ENCODE assay signal across 8 cellular contexts in the genomic region with DNA sequence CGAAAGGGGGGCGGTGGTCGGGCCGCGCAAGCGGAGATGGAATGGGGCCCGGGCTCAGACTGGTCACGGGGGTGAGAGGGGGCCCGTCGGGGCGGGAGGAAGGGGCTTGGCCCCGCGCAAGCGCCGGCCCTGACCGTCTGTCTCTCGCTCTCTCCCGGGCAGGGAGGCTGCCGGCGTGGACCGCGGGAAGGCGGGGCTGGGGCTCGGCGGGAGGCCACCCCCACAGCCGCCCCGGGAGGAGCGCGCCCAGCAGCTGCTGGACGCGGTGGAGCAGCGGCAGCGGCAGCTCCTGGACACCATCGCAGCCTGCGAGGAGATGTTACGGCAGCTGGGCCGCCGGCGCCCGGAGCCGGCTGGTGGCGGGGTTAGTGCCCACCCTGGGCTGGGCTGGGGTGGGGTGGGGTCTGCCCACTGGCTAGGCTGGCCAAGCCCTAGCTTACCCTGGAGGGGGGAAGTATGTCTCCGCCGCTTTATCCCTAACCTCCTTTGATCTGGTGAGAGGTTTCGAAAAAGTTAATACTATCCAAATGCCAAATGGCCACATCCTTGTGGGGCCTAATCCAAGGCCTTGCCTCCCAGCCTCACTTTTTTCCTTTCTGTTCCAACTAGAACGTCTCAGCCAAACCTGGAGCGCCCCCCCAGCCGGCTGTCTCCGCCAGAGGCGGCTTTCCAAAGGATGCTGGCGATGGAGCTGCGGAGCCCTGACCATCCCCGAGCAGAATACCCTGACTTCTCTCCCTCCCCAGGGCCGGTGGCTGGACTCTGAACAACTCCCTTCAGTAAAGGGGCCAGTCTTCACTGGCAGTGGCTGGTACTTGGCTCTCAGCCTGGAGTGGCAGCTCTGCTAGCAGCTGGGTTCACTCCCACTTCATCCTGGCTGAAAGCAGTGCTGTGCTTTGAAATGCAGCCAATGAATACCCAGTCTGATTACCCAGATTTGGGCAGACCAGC. TPM values are rescaled to one million over a fixed set of nuclear protein-coding genes. Genes with fewer than 3 reads are reported as not detected.
A peak's percentile ranks its signal among the peaks of the same experiment; 100 is the strongest.
DNase-seq lines count a peak whose midpoint lies in the region; ATAC-seq and TF ChIP-seq lines count a peak whose summit lies in the region.

No MANE protein-coding gene starts in this region.

- peaks cover 15% of the 10 kb centered on the region for H3K36me3 Mint-ChIP-seq in osteocyte (ENCODE audit: unreplicated experiment)

- peaks cover 36% of the 10 kb centered on the region for H3K79me2 ChIP-seq in OCI-LY3 (ENCODE audit: low read length)

- peaks cover 32% of the 10 kb centered on the region for H3K4me1 Mint-ChIP-seq in osteocyte (ENCODE audit: unreplicated experiment)

- H3K27ac Mint-ChIP-seq in osteocyte (ENCODE audit: unreplicated experiment), result peak overlapping the region; percentile 97

- H3K36me3 ChIP-seq in OCI-LY3 (replicated peaks; ENCODE audit: low read depth, low read length), result peaks cover 22% of the 10 kb centered on the region
- peaks cover 0 to 41% (median 31%) of the 10 kb centered on the region in 9 donors for H3K36me3 ChIP-seq in heart left ventricle

- peak overlapping the region; percentile 80 for H3K4me2 ChIP-seq in OCI-LY3 (ENCODE audit: low read length)

- no peaks in the 10 kb centered on the region for H3K27me3 Mint-ChIP-seq in osteocyte (ENCODE audit: unreplicated experiment)

- TF ChIP-seq CTCF in OCI-LY3 (IDR thresholded peaks at IDR 0.05; ENCODE audit: low read depth, low read length), result no peak
- TF ChIP-seq CTCF in heart left ventricle (IDR thresholded peaks at IDR 0.05), result no peak
- no peak for TF ChIP-seq CTCF in osteocyte (IDR thresholded peaks at IDR 0.05)

- no peaks in the 10 kb centered on the region for H3K9me3 Mint-ChIP-seq in osteocyte (ENCODE audit: unreplicated experiment)

- ATAC-seq in GM19463 (IDR thresholded peaks at IDR 0.05; ENCODE audit: unreplicated experiment) (peak; percentile 28), HG03520 (IDR thresholded peaks at IDR 0.05; ENCODE audit: unreplicated experiment) (peak; percentile 14), heart left ventricle (peak; percentile 68 to 90 (median 86))

- intact Hi-C loops in heart left ventricle (cut with DNase I), result loop anchor here in 9 of 10 donors (1.0 to 10.0 kb wide), 8 partner anchors 46 to 214 kb away; a partner anchor contains a TSS

- H3K27ac ChIP-seq in OCI-LY3 (ENCODE audit: low read length), result peak overlapping the region; percentile 23; the same call in 1 of the 2 replicates
- peak overlapping the region; percentile 90 to 99 (median 96) for H3K27ac ChIP-seq in heart left ventricle

- no peak overlapping the region for H2AFZ ChIP-seq in OCI-LY3 (ENCODE audit: low read depth, low read length)

- no peaks in the 10 kb centered on the region for H3K9me3 ChIP-seq in OCI-LY3 (ENCODE audit: insufficient read depth, low read length)
- no peaks in the 10 kb centered on the region for H3K9me3 ChIP-seq in heart left ventricle

- peaks cover 13% of the 10 kb centered on the region for H3K4me1 ChIP-seq in OCI-LY3 (ENCODE audit: low read length)
- peaks cover 8 to 41% (median 28%) of the 10 kb centered on the region in 12 donors for H3K4me1 ChIP-seq in heart left ventricle

- H3K4me3 ChIP-seq in OCI-LY3 (ENCODE audit: low read length) (peak overlapping the region; percentile 100), heart left ventricle (peak overlapping the region; percentile 72 to 99 (median 91))

- 1 to 14% (median 2%) methylated on average over 10 to 54 of the region's 54 CpGs for WGBS in heart left ventricle, 4 donors

- TF ChIP-seq POLR2A in heart left ventricle (IDR thresholded peaks at IDR 0.05), result no peak

- H3K4me3 Mint-ChIP-seq in osteocyte (ENCODE audit: unreplicated experiment), result peak overlapping the region; percentile 88

- H3K9ac ChIP-seq in OCI-LY3 (ENCODE audit: low read length), result peak overlapping the region; percentile 90

- H3K27me3 ChIP-seq in OCI-LY3 (ENCODE audit: low read depth, low read length) (no peaks in the 10 kb centered on the region), heart left ventricle (no peaks in the 10 kb centered on the region)

- H4K20me1 ChIP-seq in OCI-LY3 (ENCODE audit: insufficient read depth, low read length), result peaks cover 9% of the 10 kb centered on the region

- DNase-seq in DMS79 (lab: John Stamatoyannopoulos, UW) (peak; percentile 56), amygdala (lab: John Stamatoyannopoulos, UW) (peak in 55 of 56 donors; percentile 34 to 96 (median 85)), heart left ventricle (peak; percentile 72 to 81 (median 76)), osteocyte (ENCODE audit: extremely low spot score, unreplicated experiment) (peak; percentile 94), GF-D8 (lab: John Stamatoyannopoulos, UW) (no peak)

RNA-seq across cellular contexts. Expression of a gene that starts 0.6 kb away (rescaled TPM):
- total RNA-seq in heart left ventricle, result 1 to 10 TPM; 4.0 to 8.9 (median 6.1) TPM
- polyA plus RNA-seq in heart left ventricle, result 10 to 100 TPM in 1 of 2 donors, 1 to 10 TPM in 1; 2.8 to 21.3 TPM
- 12.7 and 14.3 TPM in 2 replicates for total RNA-seq in osteocyte

RNA-seq across cellular contexts. Expression of a gene that starts 1.1 kb away (rescaled TPM):
- total RNA-seq in heart left ventricle, result 10 to 100 TPM; 29.1 to 93.0 (median 44.0) TPM
- 10 to 100 TPM; 37.5 to 60.2 TPM for polyA plus RNA-seq in heart left ventricle
- 55.0 and 57.0 TPM in 2 replicates for total RNA-seq in osteocyte

RNA-seq across cellular contexts. Expression of a gene that starts 15.0 kb away (rescaled TPM):
- total RNA-seq in heart left ventricle (1 to 10 TPM in 5 of 9 donors, under 1 TPM in 4; 0.63 to 2.9 (median 1.1) TPM), osteocyte (5.2 TPM in 2 replicates)
- under 1 TPM; 0.53 to 0.97 TPM for polyA plus RNA-seq in heart left ventricle

RNA-seq across cellular contexts. Expression of a gene that starts 43.7 kb away (rescaled TPM):
- total RNA-seq in heart left ventricle (under 1 TPM in 4 of 9 donors, not detected in 5; 0.05 to 0.60 (median 0.13) TPM), osteocyte (not detected in 2 replicates)
- under 1 TPM; 0.01 to 0.11 TPM for polyA plus RNA-seq in heart left ventricle

RNA-seq across cellular contexts. Expression of a gene that starts 50.7 kb away (rescaled TPM):
- total RNA-seq in heart left ventricle, result 10 to 100 TPM in 7 of 9 donors, 1 to 10 TPM in 2; 4.2 to 19.5 (median 12.4) TPM
- polyA plus RNA-seq in heart left ventricle, result 1 to 10 TPM; 1.7 to 7.4 TPM
- total RNA-seq in osteocyte, result 14.3 and 16.9 TPM in 2 replicates

Comparison
In these comparisons a context has a peak if more than half of its experiments do, and no peak if none do; other contexts are left out.
1. ATAC-seq: peak in every context shown above with its lines; median percentile 86 in heart left ventricle; 28 in GM19463; 14 in HG03520.